ENCODE assay signal across 9 cellular contexts in genomic region chr3:153164009-153164550, GRCh38. TPM values are rescaled to one million over a fixed set of nuclear protein-coding genes. Genes with fewer than 3 reads are reported as not detected.
A peak's percentile ranks its signal among the peaks of the same experiment; 100 is the strongest.
DNase-seq lines count a peak whose midpoint lies in the region; ATAC-seq and TF ChIP-seq lines count a peak whose summit lies in the region.
"Had no signal": no experiment of that assay in that cellular context is flagged by ENCODE, and none has a peak within 500 bp of the region (broad histone marks: within the 10 kb centered on the region; RNA-seq: fewer than 3 reads in every experiment).

No MANE protein-coding gene starts in this region.

- H3K4me2 ChIP-seq in parathyroid adenoma (ENCODE audit: low read length): peak overlapping the region; percentile 90

- intact Hi-C loops in Panc1 (cut with micrococcal nuclease; ENCODE audit: unreplicated experiment): loop anchor here (10.0 kb wide), 2 partner anchors 431 to 601 kb away; no protein-coding TSS in a partner anchor

- CTCF ChIA-PET in Panc1 (lab: Charles Lee): interaction anchor here (1.9 kb wide), 1 partner anchor 121 kb away, joined by 10 read pairs; no protein-coding TSS in a partner anchor

- DNase-seq in EH (ENCODE audit: low read depth): peak; percentile 22
- DNase-seq in Panc1 (ENCODE audit: low read depth, low spot score): no peak
- no peak for DNase-seq in NCI-H774 (lab: John Stamatoyannopoulos, UW)
- DNase-seq in GM03348 (ENCODE audit: low spot score): no peak
- DNase-seq: T1000 had no signal

- no peak overlapping the region for H2AFZ ChIP-seq in parathyroid adenoma

- H3K9me3 ChIP-seq in Panc1 (ENCODE audit: control insufficient read depth, insufficient read depth, low read depth, low read length) (no peaks in the 10 kb centered on the region), esophagus (ENCODE audit: control insufficient read depth in 2 of 2, insufficient read depth in 1 of 2, low read depth in 1 of 2, low read length in 1 of 2) (no peaks in the 10 kb centered on the region), parathyroid adenoma (ENCODE audit: control insufficient read depth, low read length) (no peaks in the 10 kb centered on the region)

- H3K4me1 ChIP-seq in Panc1 (ENCODE audit: control insufficient read depth, insufficient read depth, low read length) (peaks cover 30% of the 10 kb centered on the region), esophagus (ENCODE audit: control insufficient read depth in 2 of 2, insufficient read depth in 2 of 2, low read length in 1 of 2) (no peaks in the 10 kb centered on the region), parathyroid adenoma (no peaks in the 10 kb centered on the region)

- H3K27ac ChIP-seq in Panc1 (ENCODE audit: low read length): peak overlapping the region; percentile 77
- no peak overlapping the region for H3K27ac ChIP-seq in esophagus (ENCODE audit: low read depth in 2 of 2, low read length in 1 of 2)
- H3K27ac ChIP-seq in parathyroid adenoma: no peak overlapping the region

- H3K9ac ChIP-seq in parathyroid adenoma: no peak overlapping the region

- WGBS in esophagus, 2 donors: 6 to 8% methylated on average over 3 of the region's 3 CpGs

- no peaks in the 10 kb centered on the region for H3K36me3 ChIP-seq in Panc1 (ENCODE audit: control insufficient read depth, insufficient read depth, low read length)
- H3K36me3 ChIP-seq in esophagus (ENCODE audit: control insufficient read depth in 2 of 2, insufficient read depth in 2 of 2, low read length in 1 of 2): no peaks in the 10 kb centered on the region
- H3K36me3 ChIP-seq in parathyroid adenoma (ENCODE audit: control insufficient read depth, insufficient read depth, low read length): no peaks in the 10 kb centered on the region

- TF ChIP-seq CTCF in Panc1 (IDR thresholded peaks at IDR 0.05) (no peak), parathyroid adenoma (IDR thresholded peaks at IDR 0.05) (no peak)

- H3K27me3 ChIP-seq in Panc1 (ENCODE audit: control insufficient read depth, insufficient read depth, low read length): no peaks in the 10 kb centered on the region
- H3K27me3 ChIP-seq in esophagus (ENCODE audit: control insufficient read depth in 1 of 2, insufficient read depth in 2 of 2, low read length in 2 of 2): no peaks in the 10 kb centered on the region
- no peaks in the 10 kb centered on the region for H3K27me3 ChIP-seq in parathyroid adenoma (ENCODE audit: control insufficient read depth, insufficient read depth, low read length)

- H3K4me3 ChIP-seq in Panc1 (ENCODE audit: low read depth in 2 of 2, low read length in 2 of 2): peak overlapping the region; percentile 92 to 98
- H3K4me3 ChIP-seq in esophagus (ENCODE audit: low read depth in 1 of 2, low read length in 2 of 2): peak overlapping the region; percentile 51 to 95
- peak overlapping the region; percentile 81 for H3K4me3 ChIP-seq in parathyroid adenoma (ENCODE audit: low read depth, low read length)

- in situ Hi-C loops in Panc1 (cut with HindIII; ENCODE audit: low pct_unique_long_range_greater_than_20kb, low sequenced_read_pairs): no loop called here

- BruUV-seq in Panc1 (replicated peaks; lab: Mats Ljungman, UMichigan): TSS peak; percentile 80

- no peak for ATAC-seq in Panc1
- ATAC-seq in HG03571 (IDR thresholded peaks at IDR 0.05; ENCODE audit: unreplicated experiment): no peak
- no peak for ATAC-seq in HG03439 (IDR thresholded peaks at IDR 0.05; ENCODE audit: unreplicated experiment)

- peaks cover 4% of the 10 kb centered on the region for H3K79me2 ChIP-seq in parathyroid adenoma

- POLR2A ChIA-PET in Panc1 (lab: Charles Lee): interaction anchor here (0.6 kb wide), 1 partner anchor 163 kb away, joined by 6 read pairs; no protein-coding TSS in a partner anchor

RNA-seq across cellular contexts. Expression of gene RAP2B, which starts 2.1 kb away (rescaled TPM):
- 14.7 TPM for total RNA-seq in Panc1 (2021; ENCODE audit: unreplicated experiment)
- 7.6 TPM for polyA plus RNA-seq in Panc1 (2012; ENCODE audit: insufficient read length)
- 10 to 100 TPM; 10.4 to 13.7 TPM for polyA plus RNA-seq in esophagus
